15 cellular contexts compared by ENCODE assay signal in the genomic region with DNA sequence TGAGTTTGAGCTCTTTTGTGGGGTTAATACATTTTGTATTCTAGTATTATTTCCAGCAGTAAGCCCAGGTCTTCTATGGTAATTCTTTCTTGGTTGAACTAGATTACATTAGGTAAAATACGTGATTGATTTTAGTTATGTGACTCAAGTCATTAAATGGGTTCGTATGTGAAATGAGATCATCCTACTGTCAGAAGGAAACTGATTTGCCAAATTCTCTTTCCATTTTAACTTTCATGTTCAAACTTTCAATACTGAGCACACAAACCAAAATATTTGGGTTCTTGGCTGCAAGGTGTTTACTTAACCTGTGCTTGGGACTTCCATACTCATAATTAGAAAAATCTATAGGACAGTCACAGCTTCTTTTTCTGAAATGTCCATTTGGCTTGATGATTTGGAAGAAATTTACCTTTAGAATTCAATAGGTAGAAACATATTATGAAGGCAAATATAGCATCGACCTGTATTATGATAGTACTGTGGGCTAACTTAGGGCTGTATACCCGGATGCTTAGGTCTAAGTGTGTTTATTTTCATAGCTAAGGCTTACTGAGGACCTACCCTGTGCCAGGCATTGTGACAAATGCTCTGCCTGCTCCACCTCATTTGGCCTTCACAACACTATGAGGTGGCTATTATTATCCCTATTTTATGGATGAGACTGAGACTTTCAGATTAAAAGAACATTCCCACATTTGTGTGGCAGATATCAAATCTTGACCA.
"Had no signal": no experiment of that assay in that cellular context is flagged by ENCODE, and none has a peak within 500 bp of the region (broad histone marks: within the 10 kb centered on the region; RNA-seq: fewer than 3 reads in every experiment).

No MANE protein-coding gene starts in this region.

- H3K4me1 Mint-ChIP-seq: activated CD4-positive, alpha-beta T cell treated with anti-CD3 and anti-CD28 coated beads for 36 hours; activated CD8-positive, alpha-beta memory T cell treated with anti-CD3 and anti-CD28 coated beads, Interleukin-2, amount 10 ng/mL, durations not matched to agents 7 days and 5 days; endodermal cell had no signal

- H3K4me3 Mint-ChIP-seq: activated CD4-positive, alpha-beta memory T cell treated with anti-CD3 and anti-CD28 coated beads for 36 hours; activated CD4-positive, alpha-beta T cell treated with anti-CD3 and anti-CD28 coated beads for 36 hours; activated CD8-positive, alpha-beta memory T cell treated with anti-CD3 and anti-CD28 coated beads, Interleukin-2, amount 10 ng/mL, durations not matched to agents 7 days and 5 days; activated T-cell treated with anti-CD3 and anti-CD28 coated beads, Interleukin-2, amount 50 U/mL, for 24 hours; endodermal cell had no signal

- H3K27me3 Mint-ChIP-seq: activated CD4-positive, alpha-beta memory T cell treated with anti-CD3 and anti-CD28 coated beads for 36 hours; activated CD4-positive, alpha-beta T cell treated with anti-CD3 and anti-CD28 coated beads for 36 hours; activated CD8-positive, alpha-beta memory T cell treated with anti-CD3 and anti-CD28 coated beads, Interleukin-2, amount 10 ng/mL, durations not matched to agents 7 days and 5 days; activated T-cell treated with anti-CD3 and anti-CD28 coated beads, Interleukin-2, amount 50 U/mL, for 24 hours had no signal

- H3K36me3 Mint-ChIP-seq: activated CD4-positive, alpha-beta memory T cell treated with anti-CD3 and anti-CD28 coated beads for 36 hours; activated CD8-positive, alpha-beta memory T cell treated with anti-CD3 and anti-CD28 coated beads, Interleukin-2, amount 10 ng/mL, durations not matched to agents 7 days and 5 days; activated naive CD4-positive, alpha-beta T cell treated with anti-CD3 and anti-CD28 coated beads, Interleukin-2, amount 50 U/mL, for 72 hours had no signal

- DNase-seq: activated CD4-positive, alpha-beta memory T cell treated with anti-CD3 and anti-CD28 coated beads for 36 hours; activated CD4-positive, alpha-beta T cell treated with anti-CD3 and anti-CD28 coated beads for 36 hours; activated CD8-positive, alpha-beta memory T cell treated with anti-CD3 and anti-CD28 coated beads, Interleukin-2, amount 10 ng/mL, durations not matched to agents 7 days and 5 days; activated gamma-delta T cell; activated T-cell treated with anti-CD3 and anti-CD28 coated beads, Interleukin-2, amount 50 U/mL, for 24 hours; dorsolateral prefrontal cortex; endodermal cell; heart right ventricle; left colon; midbrain; right lobe of liver; upper lobe of right lung; WERI-Rb-1 had no signal

- H3K9me3 Mint-ChIP-seq: endodermal cell had no signal

- H3K27ac Mint-ChIP-seq: activated CD4-positive, alpha-beta memory T cell treated with anti-CD3 and anti-CD28 coated beads for 36 hours; activated CD4-positive, alpha-beta T cell treated with anti-CD3 and anti-CD28 coated beads for 36 hours; activated CD8-positive, alpha-beta memory T cell treated with anti-CD3 and anti-CD28 coated beads, Interleukin-2, amount 10 ng/mL, durations not matched to agents 7 days and 5 days; activated naive CD4-positive, alpha-beta T cell treated with anti-CD3 and anti-CD28 coated beads, Interleukin-2, amount 50 U/mL, for 72 hours; activated T-cell treated with anti-CD3 and anti-CD28 coated beads, Interleukin-2, amount 50 U/mL, for 24 hours; endodermal cell had no signal

- ATAC-seq: activated CD4-positive, alpha-beta T cell treated with anti-CD3 and anti-CD28 coated beads for 36 hours; activated CD8-positive, alpha-beta memory T cell treated with anti-CD3 and anti-CD28 coated beads, Interleukin-2, amount 10 ng/mL, durations not matched to agents 7 days and 5 days; activated naive CD4-positive, alpha-beta T cell treated with anti-CD3 and anti-CD28 coated beads, Interleukin-2, amount 50 U/mL, for 72 hours; gastroesophageal sphincter; heart right ventricle; left colon; right lobe of liver; upper lobe of right lung had no signal
